ENCODE assay signal across 1 cellular context in genomic region chr19:1275260-1275975, GRCh38.
TF ChIP-seq lines count a peak whose summit lies in the region.

TSS of gene FAM174C (plus strand) at chr19:1275530. CDS start at chr19:1275550, 20 bp downstream.

TF ChIP-seq in GM12878, 131 proteins besides CTCF, POLR2A, EP300 and RAD21 (continued from another document and continues in another):
- TF ChIP-seq, protein P1, sequence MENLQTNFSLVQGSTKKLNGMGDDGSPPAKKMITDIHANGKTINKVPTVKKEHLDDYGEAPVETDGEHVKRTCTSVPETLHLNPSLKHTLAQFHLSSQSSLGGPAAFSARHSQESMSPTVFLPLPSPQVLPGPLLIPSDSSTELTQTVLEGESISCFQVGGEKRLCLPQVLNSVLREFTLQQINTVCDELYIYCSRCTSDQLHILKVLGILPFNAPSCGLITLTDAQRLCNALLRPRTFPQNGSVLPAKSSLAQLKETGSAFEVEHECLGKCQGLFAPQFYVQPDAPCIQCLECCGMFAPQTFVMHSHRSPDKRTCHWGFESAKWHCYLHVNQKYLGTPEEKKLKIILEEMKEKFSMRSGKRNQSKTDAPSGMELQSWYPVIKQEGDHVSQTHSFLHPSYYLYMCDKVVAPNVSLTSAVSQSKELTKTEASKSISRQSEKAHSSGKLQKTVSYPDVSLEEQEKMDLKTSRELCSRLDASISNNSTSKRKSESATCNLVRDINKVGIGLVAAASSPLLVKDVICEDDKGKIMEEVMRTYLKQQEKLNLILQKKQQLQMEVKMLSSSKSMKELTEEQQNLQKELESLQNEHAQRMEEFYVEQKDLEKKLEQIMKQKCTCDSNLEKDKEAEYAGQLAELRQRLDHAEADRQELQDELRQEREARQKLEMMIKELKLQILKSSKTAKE (IDR thresholded peaks at IDR 0.05; ENCODE audit: low read depth, poor library complexity, severe bottlenecking), result no peak
- TF ChIP-seq E2F8 (IDR thresholded peaks at IDR 0.05; ENCODE audit: low read depth, partially characterized antibody) (no peak), SMAD1 (IDR thresholded peaks at IDR 0.05; ENCODE audit: low read depth, partially characterized antibody) (no peak), JUNB (IDR thresholded peaks at IDR 0.05) (no peak), NFIC (IDR thresholded peaks at IDR 0.05; ENCODE audit: low read depth, low read length) (no peak), PAX5 (IDR thresholded peaks at IDR 0.05; ENCODE audit: borderline replicate concordance, low read depth, low read length) (peak; percentile 51; the same call in 1 of the 2 replicates), USF1 (IDR thresholded peaks at IDR 0.05; ENCODE audit: borderline replicate concordance, extremely low read length, insufficient read depth, low read depth, low read length) (peak; percentile 98), MTA2 (IDR thresholded peaks at IDR 0.05; ENCODE audit: low read depth) (no peak), LARP7 (IDR thresholded peaks at IDR 0.05) (peak; percentile 100), RBBP5 (conservative IDR thresholded peaks at IDR 0.05) (no peak), SUZ12 (IDR thresholded peaks at IDR 0.05; ENCODE audit: unreplicated experiment) (no peak), BHLHE40 (IDR thresholded peaks at IDR 0.05; ENCODE audit: borderline replicate concordance in 1 of 2, low read depth in 2 of 2, low read length in 1 of 2) (peak; percentile 88 to 97), CHD2 (IDR thresholded peaks at IDR 0.05; ENCODE audit: borderline replicate concordance, low read depth, low read length) (no peak; the same call in 1 of the 2 replicates), PML (IDR thresholded peaks at IDR 0.05; ENCODE audit: low read length) (0 out of 2 replicates have a peak, but pooled peaks have one; percentile 33), NFYA (IDR thresholded peaks at IDR 0.05; ENCODE audit: borderline replicate concordance, low read depth, low read length) (no peak), POLR2AphosphoS2 (IDR thresholded peaks at IDR 0.05; ENCODE audit: low read depth, low read length) (peak; percentile 86), KDM1A (IDR thresholded peaks at IDR 0.05; ENCODE audit: borderline replicate concordance) (no peak), RB1 (IDR thresholded peaks at IDR 0.05; ENCODE audit: borderline replicate concordance) (peak; percentile 85), MEF2B (IDR thresholded peaks at IDR 0.05; ENCODE audit: partially characterized antibody, poor library complexity, severe bottlenecking) (no peak), USF2 (IDR thresholded peaks at IDR 0.05; ENCODE audit: borderline replicate concordance, low read depth, low read length) (peak; percentile 98), EED (IDR thresholded peaks at IDR 0.05; ENCODE audit: low read depth) (no peak), SMARCA5 (IDR thresholded peaks at IDR 0.05) (peak; percentile 100), IKZF2 (IDR thresholded peaks at IDR 0.05) (no peak), TAF1 (IDR thresholded peaks at IDR 0.05; ENCODE audit: borderline replicate concordance, low read depth, low read length) (peak; percentile 59; the same call in 1 of the 2 replicates), FOXK2 (IDR thresholded peaks at IDR 0.05) (no peak), KAT2A (conservative IDR thresholded peaks at IDR 0.05; ENCODE audit: control insufficient read depth, low read depth, low read length) (no peak), FOS (IDR thresholded peaks at IDR 0.05; ENCODE audit: borderline replicate concordance, extremely low read depth, insufficient read length) (peak; percentile 55), GABPA (IDR thresholded peaks at IDR 0.05; ENCODE audit: low read depth) (no peak), IKZF1 (conservative IDR thresholded peaks at IDR 0.05) (peak; percentile 86), CHD4 (IDR thresholded peaks at IDR 0.05) (no peak), SREBF2 (IDR thresholded peaks at IDR 0.05; ENCODE audit: low read length) (no peak), YY1 (IDR thresholded peaks at IDR 0.05; ENCODE audit: low read depth, low read length) (no peak; the same call in 1 of the 2 replicates), MYB (IDR thresholded peaks at IDR 0.05; ENCODE audit: borderline replicate concordance, low read depth, low read length) (no peak), JUND (IDR thresholded peaks at IDR 0.05; ENCODE audit: low read depth, low read length) (no peak), ZBED1 (IDR thresholded peaks at IDR 0.05; ENCODE audit: borderline replicate concordance) (peak; percentile 49; the same call in 1 of the 2 replicates), TBL1XR1 (IDR thresholded peaks at IDR 0.05; ENCODE audit: low read depth, low read length) (no peak; the same call in 1 of the 2 replicates), ZSCAN29 (IDR thresholded peaks at IDR 0.05) (peak; percentile 64; the same call in 1 of the 2 replicates), NR2C1 (IDR thresholded peaks at IDR 0.05) (peak; percentile 42), TCF3 (IDR thresholded peaks at IDR 0.05; ENCODE audit: borderline replicate concordance, insufficient read depth, low read depth, low read length) (0 out of 2 replicates have a peak, but pooled peaks have one; percentile 46), E2F4 (IDR thresholded peaks at IDR 0.05; ENCODE audit: low read depth, low read length) (no peak)
- TF ChIP-seq, protein P2, sequence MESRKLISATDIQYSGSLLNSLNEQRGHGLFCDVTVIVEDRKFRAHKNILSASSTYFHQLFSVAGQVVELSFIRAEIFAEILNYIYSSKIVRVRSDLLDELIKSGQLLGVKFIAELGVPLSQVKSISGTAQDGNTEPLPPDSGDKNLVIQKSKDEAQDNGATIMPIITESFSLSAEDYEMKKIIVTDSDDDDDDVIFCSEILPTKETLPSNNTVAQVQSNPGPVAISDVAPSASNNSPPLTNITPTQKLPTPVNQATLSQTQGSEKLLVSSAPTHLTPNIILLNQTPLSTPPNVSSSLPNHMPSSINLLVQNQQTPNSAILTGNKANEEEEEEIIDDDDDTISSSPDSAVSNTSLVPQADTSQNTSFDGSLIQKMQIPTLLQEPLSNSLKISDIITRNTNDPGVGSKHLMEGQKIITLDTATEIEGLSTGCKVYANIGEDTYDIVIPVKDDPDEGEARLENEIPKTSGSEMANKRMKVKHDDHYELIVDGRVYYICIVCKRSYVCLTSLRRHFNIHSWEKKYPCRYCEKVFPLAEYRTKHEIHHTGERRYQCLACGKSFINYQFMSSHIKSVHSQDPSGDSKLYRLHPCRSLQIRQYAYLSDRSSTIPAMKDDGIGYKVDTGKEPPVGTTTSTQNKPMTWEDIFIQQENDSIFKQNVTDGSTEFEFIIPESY (IDR thresholded peaks at IDR 0.05), result no peak
- TF ChIP-seq, protein P3, sequence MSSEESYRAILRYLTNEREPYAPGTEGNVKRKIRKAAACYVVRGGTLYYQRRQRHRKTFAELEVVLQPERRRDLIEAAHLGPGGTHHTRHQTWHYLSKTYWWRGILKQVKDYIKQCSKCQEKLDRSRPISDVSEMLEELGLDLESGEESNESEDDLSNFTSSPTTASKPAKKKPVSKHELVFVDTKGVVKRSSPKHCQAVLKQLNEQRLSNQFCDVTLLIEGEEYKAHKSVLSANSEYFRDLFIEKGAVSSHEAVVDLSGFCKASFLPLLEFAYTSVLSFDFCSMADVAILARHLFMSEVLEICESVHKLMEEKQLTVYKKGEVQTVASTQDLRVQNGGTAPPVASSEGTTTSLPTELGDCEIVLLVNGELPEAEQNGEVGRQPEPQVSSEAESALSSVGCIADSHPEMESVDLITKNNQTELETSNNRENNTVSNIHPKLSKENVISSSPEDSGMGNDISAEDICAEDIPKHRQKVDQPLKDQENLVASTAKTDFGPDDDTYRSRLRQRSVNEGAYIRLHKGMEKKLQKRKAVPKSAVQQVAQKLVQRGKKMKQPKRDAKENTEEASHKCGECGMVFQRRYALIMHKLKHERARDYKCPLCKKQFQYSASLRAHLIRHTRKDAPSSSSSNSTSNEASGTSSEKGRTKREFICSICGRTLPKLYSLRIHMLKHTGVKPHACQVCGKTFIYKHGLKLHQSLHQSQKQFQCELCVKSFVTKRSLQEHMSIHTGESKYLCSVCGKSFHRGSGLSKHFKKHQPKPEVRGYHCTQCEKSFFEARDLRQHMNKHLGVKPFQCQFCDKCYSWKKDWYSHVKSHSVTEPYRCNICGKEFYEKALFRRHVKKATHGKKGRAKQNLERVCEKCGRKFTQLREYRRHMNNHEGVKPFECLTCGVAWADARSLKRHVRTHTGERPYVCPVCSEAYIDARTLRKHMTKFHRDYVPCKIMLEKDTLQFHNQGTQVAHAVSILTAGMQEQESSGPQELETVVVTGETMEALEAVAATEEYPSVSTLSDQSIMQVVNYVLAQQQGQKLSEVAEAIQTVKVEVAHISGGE (CRISPR knock-in tag; IDR thresholded peaks at IDR 0.05), result no peak
- TF ChIP-seq, protein P4, sequence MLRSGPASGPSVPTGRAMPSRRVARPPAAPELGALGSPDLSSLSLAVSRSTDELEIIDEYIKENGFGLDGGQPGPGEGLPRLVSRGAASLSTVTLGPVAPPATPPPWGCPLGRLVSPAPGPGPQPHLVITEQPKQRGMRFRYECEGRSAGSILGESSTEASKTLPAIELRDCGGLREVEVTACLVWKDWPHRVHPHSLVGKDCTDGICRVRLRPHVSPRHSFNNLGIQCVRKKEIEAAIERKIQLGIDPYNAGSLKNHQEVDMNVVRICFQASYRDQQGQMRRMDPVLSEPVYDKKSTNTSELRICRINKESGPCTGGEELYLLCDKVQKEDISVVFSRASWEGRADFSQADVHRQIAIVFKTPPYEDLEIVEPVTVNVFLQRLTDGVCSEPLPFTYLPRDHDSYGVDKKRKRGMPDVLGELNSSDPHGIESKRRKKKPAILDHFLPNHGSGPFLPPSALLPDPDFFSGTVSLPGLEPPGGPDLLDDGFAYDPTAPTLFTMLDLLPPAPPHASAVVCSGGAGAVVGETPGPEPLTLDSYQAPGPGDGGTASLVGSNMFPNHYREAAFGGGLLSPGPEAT (IDR thresholded peaks at IDR 0.05; ENCODE audit: low read depth), result no peak
- TF ChIP-seq, protein P5, sequence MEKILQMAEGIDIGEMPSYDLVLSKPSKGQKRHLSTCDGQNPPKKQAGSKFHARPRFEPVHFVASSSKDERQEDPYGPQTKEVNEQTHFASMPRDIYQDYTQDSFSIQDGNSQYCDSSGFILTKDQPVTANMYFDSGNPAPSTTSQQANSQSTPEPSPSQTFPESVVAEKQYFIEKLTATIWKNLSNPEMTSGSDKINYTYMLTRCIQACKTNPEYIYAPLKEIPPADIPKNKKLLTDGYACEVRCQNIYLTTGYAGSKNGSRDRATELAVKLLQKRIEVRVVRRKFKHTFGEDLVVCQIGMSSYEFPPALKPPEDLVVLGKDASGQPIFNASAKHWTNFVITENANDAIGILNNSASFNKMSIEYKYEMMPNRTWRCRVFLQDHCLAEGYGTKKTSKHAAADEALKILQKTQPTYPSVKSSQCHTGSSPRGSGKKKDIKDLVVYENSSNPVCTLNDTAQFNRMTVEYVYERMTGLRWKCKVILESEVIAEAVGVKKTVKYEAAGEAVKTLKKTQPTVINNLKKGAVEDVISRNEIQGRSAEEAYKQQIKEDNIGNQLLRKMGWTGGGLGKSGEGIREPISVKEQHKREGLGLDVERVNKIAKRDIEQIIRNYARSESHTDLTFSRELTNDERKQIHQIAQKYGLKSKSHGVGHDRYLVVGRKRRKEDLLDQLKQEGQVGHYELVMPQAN (conservative IDR thresholded peaks at IDR 0.05), result peak; percentile 98
